8 cellular contexts compared by ENCODE assay signal in genomic region chr1:111619635-111620411, GRCh38. TPM values are rescaled to one million over a fixed set of nuclear protein-coding genes. Genes with fewer than 3 reads are reported as not detected.
DNase-seq lines count a peak whose midpoint lies in the region; ATAC-seq and TF ChIP-seq lines count a peak whose summit lies in the region.

Gene RAP1A, plus strand, starts transcription at chr1:111619789. Its CDS starts 71,572 bp downstream, at chr1:111691361.

- no peaks in the 10 kb centered on the region for H3K27me3 Mint-ChIP-seq in activated T-helper 17 cell treated with anti-CD3 and anti-CD28 coated beads, Interleukin-2, amount 50 U/mL, for 72 hours
- H3K27me3 Mint-ChIP-seq in naive B cell: no peaks in the 10 kb centered on the region

- H3K4me3 Mint-ChIP-seq in activated T-helper 17 cell treated with anti-CD3 and anti-CD28 coated beads, Interleukin-2, amount 50 U/mL, for 72 hours: peak within 1 kb of the TSS; percentile 97
- peak within 1 kb of the TSS; percentile 92 to 100 (median 96) for H3K4me3 Mint-ChIP-seq in naive B cell

- H3K9me3 Mint-ChIP-seq in activated T-helper 17 cell treated with anti-CD3 and anti-CD28 coated beads, Interleukin-2, amount 50 U/mL, for 72 hours: no peaks in the 10 kb centered on the region
- H3K9me3 Mint-ChIP-seq in naive B cell: no peaks in the 10 kb centered on the region

- H3K36me3 Mint-ChIP-seq in activated T-helper 17 cell treated with anti-CD3 and anti-CD28 coated beads, Interleukin-2, amount 50 U/mL, for 72 hours (ENCODE audit: low read depth): peaks cover 41% of the 10 kb centered on the region
- H3K36me3 Mint-ChIP-seq in naive B cell: no peaks in the 10 kb centered on the region

- TF ChIP-seq CTCF in LNCaP clone FGC (IDR thresholded peaks at IDR 0.05; ENCODE audit: control insufficient read depth, extremely low read depth, insufficient read depth): no peak

- ATAC-seq in GM21786 (IDR thresholded peaks at IDR 0.05; ENCODE audit: unreplicated experiment): peak; percentile 37
- ATAC-seq in activated T-helper 17 cell treated with anti-CD3 and anti-CD28 coated beads, Interleukin-2, amount 50 U/mL, for 72 hours (replicated peaks): peak; percentile 74
- ATAC-seq in naive B cell (ENCODE audit: low read depth in 2 of 2): peak; percentile 68 to 72

- peak within 1 kb of the TSS; percentile 92 for H3K27ac Mint-ChIP-seq in activated T-helper 17 cell treated with anti-CD3 and anti-CD28 coated beads, Interleukin-2, amount 50 U/mL, for 72 hours
- peak within 1 kb of the TSS; percentile 93 to 98 (median 95) for H3K27ac Mint-ChIP-seq in naive B cell

- DNase-seq in DMS153 (lab: John Stamatoyannopoulos, UW) (peak; percentile 82), LNCaP clone FGC (ENCODE audit: low read depth) (peak; percentile 63), RPMI8226 (peak; percentile 88), fibroblast of gingiva (ENCODE audit: low read depth) (peak; percentile 92), naive B cell (peak; percentile 83)
- DNase-seq in stimulated activated CD8-positive, alpha-beta memory T cell treated with anti-CD3 and anti-CD28 coated beads, Interleukin-7, amount 100 ng/mL, for 48 hours (ENCODE audit: extremely low read depth in 1 of 2, low read depth in 1 of 2): peak; percentile 89

- peaks cover 55% of the 10 kb centered on the region for H3K4me1 Mint-ChIP-seq in activated T-helper 17 cell treated with anti-CD3 and anti-CD28 coated beads, Interleukin-2, amount 50 U/mL, for 72 hours
- peaks cover 70 to 83% (median 76%) of the 10 kb centered on the region in 3 donors for H3K4me1 Mint-ChIP-seq in naive B cell

- H3K4me3 ChIP-seq in LNCaP clone FGC (ENCODE audit: low read depth, low read length): peak within 1 kb of the TSS; percentile 77

RNA-seq across cellular contexts. Expression of gene RAP1A, which starts in this region (rescaled TPM):
- total RNA-seq in activated T-helper 17 cell treated with anti-CD3 and anti-CD28 coated beads, Interleukin-2, amount 50 U/mL, for 72 hours: 100 to 1,000 TPM; 155 to 209 TPM
- 10 to 100 TPM; 30.7 to 44.6 (median 37.2) TPM for polyA plus RNA-seq in naive B cell (ENCODE audit: low read depth in 6 of 6)

Comparison
In these comparisons a context has a peak if more than half of its experiments do, and no peak if none do; other contexts are left out.
1. Peak in every context shown above with its lines: DNase-seq, ATAC-seq and H3K4me3 ChIP-seq.